Comparison of ENCODE assay signal across 9 cellular contexts in the genomic region with DNA sequence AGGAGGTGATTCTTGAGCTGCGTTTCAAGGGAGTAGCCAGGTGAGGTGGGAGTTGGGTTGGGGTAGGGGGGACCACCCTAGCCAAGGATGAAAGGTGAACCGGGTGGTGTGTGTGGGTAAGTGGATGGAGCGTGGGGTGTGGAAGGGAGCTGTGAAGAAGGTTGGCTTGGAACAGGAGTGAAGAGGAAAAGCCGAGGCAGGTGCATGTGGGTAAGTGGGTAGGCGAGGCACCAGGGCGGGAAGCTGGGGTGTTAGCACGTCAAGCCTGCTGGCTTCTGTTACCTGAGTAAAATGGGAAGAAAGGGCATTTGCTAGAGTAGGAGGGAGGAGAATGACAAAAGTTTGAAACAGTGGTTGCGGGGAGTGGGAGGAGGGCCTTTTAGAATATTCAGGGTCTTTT.
"Had no signal": no experiment of that assay in that cellular context is flagged by ENCODE, and none has a peak within 500 bp of the region (broad histone marks: within the 10 kb centered on the region; RNA-seq: fewer than 3 reads in every experiment).

No MANE protein-coding gene starts in this region.

- H3K9me3 ChIP-seq: heart left ventricle, stomach, thyroid gland had no signal

- H3K36me3 ChIP-seq: thyroid gland had no signal

- H3K4me3 ChIP-seq: heart left ventricle, skin epidermis, stomach, thyroid gland had no signal

- DNase-seq: activated CD4-positive, alpha-beta T cell treated with anti-CD3 and anti-CD28 coated beads, Interleukin-2, amount 50 U/mL, for 4 hours; activated CD8-positive, alpha-beta memory T cell treated with anti-CD3 and anti-CD28 coated beads, Interleukin-2, amount 10 ng/mL, durations not matched to agents 7 days and 5 days; activated effector memory CD4-positive, alpha-beta T cell treated with anti-CD3 and anti-CD28 coated beads, Interleukin-2, amount 50 U/mL, for 16 hours; activated T-cell treated with anti-CD3 and anti-CD28 coated beads, Interleukin-2, amount 50 U/mL, for 24 hours; amniotic stem cell; heart left ventricle; stomach; thyroid gland had no signal

- H3K27me3 ChIP-seq: heart left ventricle, stomach, thyroid gland had no signal
